In the genomic region with DNA sequence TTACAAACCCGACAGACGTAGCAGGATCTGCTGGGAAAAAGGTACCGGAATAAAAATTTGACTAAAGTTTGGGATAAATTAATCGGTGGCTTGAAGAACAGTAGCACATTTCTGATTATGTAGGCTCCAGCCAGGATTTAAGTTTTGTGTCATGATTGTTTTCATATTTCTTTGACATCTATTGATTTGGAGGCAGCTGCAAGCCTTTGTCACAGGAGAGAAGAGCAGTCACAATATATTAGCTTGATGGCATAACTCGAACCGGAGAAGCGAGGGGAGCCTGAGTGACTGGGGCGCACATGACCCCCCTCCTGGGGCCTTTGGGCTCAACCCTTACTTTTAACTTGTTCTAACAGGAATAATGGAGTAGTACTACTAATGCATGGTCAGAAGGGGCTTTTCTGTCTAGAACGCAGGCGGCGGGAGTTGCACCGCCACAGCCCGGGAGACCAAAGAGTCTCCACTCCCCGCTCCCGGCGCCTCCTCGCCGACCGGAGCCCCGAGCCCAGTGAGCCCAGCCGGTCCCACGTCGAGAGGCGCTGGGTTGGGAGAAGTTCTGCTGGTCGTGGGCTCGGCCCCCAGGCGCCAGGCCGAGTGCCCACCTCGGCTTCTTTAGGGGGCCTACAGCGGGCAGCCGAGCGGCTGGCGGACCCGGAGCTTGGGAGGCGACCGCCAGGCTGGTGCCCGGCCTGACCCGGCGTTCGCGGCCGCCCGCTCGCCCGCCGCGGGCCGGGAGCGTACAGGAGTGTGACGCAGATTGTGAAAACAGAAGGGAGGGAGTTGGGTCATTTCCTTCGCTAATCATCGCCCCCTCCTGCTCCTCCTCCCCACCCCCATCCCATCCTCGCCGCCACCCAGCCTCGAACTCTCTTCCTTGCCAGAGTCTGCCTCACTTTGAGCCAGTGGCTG, we compare ENCODE assay signal across 1 cellular context.
TF ChIP-seq lines count a peak whose summit lies in the region.

No MANE protein-coding gene starts in this region.

TF ChIP-seq in SK-N-SH treated with all-trans-retinoic acid at 6 μM for 48 hours, 23 proteins besides CTCF, POLR2A, EP300 and RAD21 (continued from another document):
- TF ChIP-seq, protein P1, sequence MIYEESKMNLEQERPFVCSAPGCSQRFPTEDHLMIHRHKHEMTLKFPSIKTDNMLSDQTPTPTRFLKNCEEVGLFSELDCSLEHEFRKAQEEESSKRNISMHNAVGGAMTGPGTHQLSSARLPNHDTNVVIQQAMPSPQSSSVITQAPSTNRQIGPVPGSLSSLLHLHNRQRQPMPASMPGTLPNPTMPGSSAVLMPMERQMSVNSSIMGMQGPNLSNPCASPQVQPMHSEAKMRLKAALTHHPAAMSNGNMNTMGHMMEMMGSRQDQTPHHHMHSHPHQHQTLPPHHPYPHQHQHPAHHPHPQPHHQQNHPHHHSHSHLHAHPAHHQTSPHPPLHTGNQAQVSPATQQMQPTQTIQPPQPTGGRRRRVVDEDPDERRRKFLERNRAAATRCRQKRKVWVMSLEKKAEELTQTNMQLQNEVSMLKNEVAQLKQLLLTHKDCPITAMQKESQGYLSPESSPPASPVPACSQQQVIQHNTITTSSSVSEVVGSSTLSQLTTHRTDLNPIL (CRISPR knock-in tag; IDR thresholded peaks at IDR 0.05; ENCODE audit: low read depth) = no peak
- TF ChIP-seq ZFP30 (CRISPR knock-in tag; IDR thresholded peaks at IDR 0.05) (no peak), PPARA (CRISPR knock-in tag; IDR thresholded peaks at IDR 0.05; ENCODE audit: borderline replicate concordance) (no peak), ZFP3 (CRISPR knock-in tag; IDR thresholded peaks at IDR 0.05) (no peak), TOX (CRISPR knock-in tag; IDR thresholded peaks at IDR 0.05; ENCODE audit: borderline replicate concordance) (no peak), SNAI2 (CRISPR knock-in tag; IDR thresholded peaks at IDR 0.05) (no peak)
- TF ChIP-seq, protein P2, sequence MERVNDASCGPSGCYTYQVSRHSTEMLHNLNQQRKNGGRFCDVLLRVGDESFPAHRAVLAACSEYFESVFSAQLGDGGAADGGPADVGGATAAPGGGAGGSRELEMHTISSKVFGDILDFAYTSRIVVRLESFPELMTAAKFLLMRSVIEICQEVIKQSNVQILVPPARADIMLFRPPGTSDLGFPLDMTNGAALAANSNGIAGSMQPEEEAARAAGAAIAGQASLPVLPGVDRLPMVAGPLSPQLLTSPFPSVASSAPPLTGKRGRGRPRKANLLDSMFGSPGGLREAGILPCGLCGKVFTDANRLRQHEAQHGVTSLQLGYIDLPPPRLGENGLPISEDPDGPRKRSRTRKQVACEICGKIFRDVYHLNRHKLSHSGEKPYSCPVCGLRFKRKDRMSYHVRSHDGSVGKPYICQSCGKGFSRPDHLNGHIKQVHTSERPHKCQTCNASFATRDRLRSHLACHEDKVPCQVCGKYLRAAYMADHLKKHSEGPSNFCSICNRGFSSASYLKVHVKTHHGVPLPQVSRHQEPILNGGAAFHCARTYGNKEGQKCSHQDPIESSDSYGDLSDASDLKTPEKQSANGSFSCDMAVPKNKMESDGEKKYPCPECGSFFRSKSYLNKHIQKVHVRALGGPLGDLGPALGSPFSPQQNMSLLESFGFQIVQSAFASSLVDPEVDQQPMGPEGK (CRISPR knock-in tag; IDR thresholded peaks at IDR 0.05; ENCODE audit: borderline replicate concordance) = no peak
TF ChIP-seq in SK-N-SH treated with all-trans-retinoic acid at 6 μM for 48 hours: peak in this region for 0.
